14 cellular contexts compared by ENCODE assay signal in the genomic region with DNA sequence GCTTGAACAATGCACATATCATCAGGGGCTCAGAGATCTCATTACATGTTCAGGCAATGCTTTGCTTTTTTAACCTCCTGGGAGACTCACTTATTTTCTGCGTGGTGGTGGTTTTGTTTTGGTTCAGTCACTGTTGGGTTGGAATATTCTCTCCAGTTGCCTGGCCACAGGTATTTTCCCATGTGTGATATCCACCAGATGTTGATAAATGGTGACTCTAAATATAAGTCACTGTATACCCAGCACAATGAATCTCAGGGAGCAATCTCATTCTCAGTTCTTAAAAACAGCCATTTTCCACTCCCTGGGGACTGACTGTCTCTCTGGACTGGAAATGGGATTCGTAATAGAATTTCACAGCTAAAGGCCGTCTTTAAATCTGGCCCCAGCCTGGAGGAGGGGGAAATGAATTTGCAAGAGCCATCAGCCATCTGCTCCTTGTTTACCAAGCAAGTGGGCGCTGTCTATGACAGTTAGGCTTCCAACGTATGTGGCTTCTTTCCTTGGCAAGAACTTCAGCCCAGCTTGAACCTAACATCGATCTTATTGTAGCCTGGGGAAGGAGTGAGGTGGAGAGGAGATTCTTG.
DNase-seq lines count a peak whose midpoint lies in the region; ATAC-seq and TF ChIP-seq lines count a peak whose summit lies in the region.
"Had no signal": no experiment of that assay in that cellular context is flagged by ENCODE, and none has a peak within 500 bp of the region (broad histone marks: within the 10 kb centered on the region; RNA-seq: fewer than 3 reads in every experiment).

No MANE protein-coding gene starts in this region.

- H3K4me3 ChIP-seq in fibroblast of lung (replicated peaks in 1 of 4; ENCODE audit: control extremely low read depth in 1 of 4, insufficient read depth in 1 of 4, low read depth in 3 of 4, low read length in 4 of 4) (no peak overlapping the region), trophoblast cell (ENCODE audit: low read depth, low read length) (no peak overlapping the region)
- H3K4me3 ChIP-seq: GM23338 had no signal

- H3K9ac ChIP-seq in fibroblast of lung (ENCODE audit: insufficient read depth, low read length) = no peak overlapping the region
- no peak overlapping the region for H3K9ac ChIP-seq in trophoblast cell (ENCODE audit: low read length)

- H4K20me1 ChIP-seq in fibroblast of lung (ENCODE audit: control insufficient read depth, extremely low read depth, insufficient read depth, low read length) = no peaks in the 10 kb centered on the region

- H4K8ac ChIP-seq in trophoblast cell (ENCODE audit: low read depth, low read length) = no peak overlapping the region

- H3K18ac ChIP-seq in trophoblast cell (ENCODE audit: low read length) = no peak overlapping the region

- peak overlapping the region; percentile 79 for H3K27ac ChIP-seq in fibroblast of lung (ENCODE audit: insufficient read depth, low read length)
- H3K27ac ChIP-seq in trophoblast cell (ENCODE audit: low read depth, low read length) = no peak overlapping the region

- peaks cover 13% of the 10 kb centered on the region for H3K4me1 ChIP-seq in fibroblast of lung (ENCODE audit: control insufficient read depth, extremely low read depth, insufficient read depth, low read length)
- H3K4me1 ChIP-seq in trophoblast cell (ENCODE audit: control insufficient read depth in 1 of 2, insufficient read depth in 2 of 2, low read length in 2 of 2) = peaks cover 0 to 6% of the 10 kb centered on the region in 2 experiments

- no peak for TF ChIP-seq CTCF in fibroblast of lung (conservative IDR thresholded peaks at IDR 0.05 in 1 of 2, IDR thresholded peaks at IDR 0.05 in 1 of 2; ENCODE audit: low read depth in 1 of 2, low read length in 2 of 2)

- ATAC-seq in GM19395 (IDR thresholded peaks at IDR 0.05; ENCODE audit: unreplicated experiment) = no peak
- no peak for ATAC-seq in GM19351 (IDR thresholded peaks at IDR 0.05; ENCODE audit: unreplicated experiment)
- no peak for ATAC-seq in HG03196 (IDR thresholded peaks at IDR 0.05; ENCODE audit: unreplicated experiment)
- ATAC-seq: GM23338 had no signal

- H3K36me3 ChIP-seq in fibroblast of lung (ENCODE audit: control insufficient read depth, insufficient read depth, low read length) (no peaks in the 10 kb centered on the region), trophoblast cell (ENCODE audit: control insufficient read depth in 1 of 2, insufficient read depth in 2 of 2, low read length in 2 of 2) (no peaks in the 10 kb centered on the region)

- no peaks in the 10 kb centered on the region for H3K9me3 ChIP-seq in fibroblast of lung (ENCODE audit: control insufficient read depth, insufficient read depth, low read depth, low read length)
- no peaks in the 10 kb centered on the region for H3K9me3 ChIP-seq in trophoblast cell (ENCODE audit: insufficient read depth, low read depth, low read length)

- no peak overlapping the region for H2AK5ac ChIP-seq in trophoblast cell (ENCODE audit: low read length)

- H3K23ac ChIP-seq in trophoblast cell (ENCODE audit: low read length) = no peak overlapping the region

- no CpG with 5 or more reads among the region's 6 CpGs for WGBS in trophoblast cell (ENCODE audit: extremely low coverage, insufficient coverage, insufficient read length)

- peak overlapping the region; percentile 38 for H4K91ac ChIP-seq in trophoblast cell (ENCODE audit: low read depth, low read length)

- peak overlapping the region; percentile 46 for H3K4me2 ChIP-seq in fibroblast of lung (ENCODE audit: extremely low read depth, insufficient read depth, low read length)
- no peak overlapping the region for H3K4me2 ChIP-seq in trophoblast cell (ENCODE audit: low read length)
- H3K4me2 ChIP-seq: GM23338 had no signal

- H4K12ac ChIP-seq in trophoblast cell (ENCODE audit: low read depth, low read length) = no peak overlapping the region

- no peak overlapping the region for H2BK5ac ChIP-seq in trophoblast cell (ENCODE audit: low read depth, low read length, poor library complexity)

- no peaks in the 10 kb centered on the region for H3K79me2 ChIP-seq in fibroblast of lung (ENCODE audit: control insufficient read depth, insufficient read depth, low read length)
- H3K79me2 ChIP-seq in trophoblast cell (ENCODE audit: control insufficient read depth, insufficient read depth, low read length, poor library complexity) = no peaks in the 10 kb centered on the region

- H2BK120ac ChIP-seq in trophoblast cell (ENCODE audit: insufficient read depth, low read length, poor library complexity) = peak overlapping the region; percentile 7

- no peak overlapping the region for H3K4ac ChIP-seq in trophoblast cell (ENCODE audit: low read depth, low read length)

- H2BK12ac ChIP-seq in trophoblast cell (ENCODE audit: low read length) = peak overlapping the region; percentile 43

- no peaks in the 10 kb centered on the region for H3K27me3 ChIP-seq in fibroblast of lung (ENCODE audit: control insufficient read depth, insufficient read depth, low read length)
- H3K27me3 ChIP-seq in trophoblast cell (ENCODE audit: insufficient read depth, low read length) = no peaks in the 10 kb centered on the region

- H2AFZ ChIP-seq in fibroblast of lung (ENCODE audit: low read length) (peak overlapping the region; percentile 50), trophoblast cell (ENCODE audit: insufficient read depth, low read length, poor library complexity) (no peak overlapping the region)
- H2AFZ ChIP-seq: GM23338 had no signal

- peaks cover 6% of the 10 kb centered on the region for H3K79me1 ChIP-seq in trophoblast cell (ENCODE audit: low read length)

- H3K14ac ChIP-seq in trophoblast cell (ENCODE audit: low read length) = no peak overlapping the region

- DNase-seq in EL (peak; percentile 46), NCI-H82 treated with DMSO at 0.1 percent for 48 hours (lab: John Stamatoyannopoulos, UW; ENCODE audit: unreplicated experiment) (peak; percentile 77), fibroblast of lung (ENCODE audit: low read depth in 2 of 2) (peak; percentile 38 to 90), trophoblast cell (no peak)
- DNase-seq in activated CD8-positive, alpha-beta memory T cell treated with anti-CD3 and anti-CD28 coated beads for 24 hours = no peak
- DNase-seq: effector CD8-positive, alpha-beta T cell; NCI-H1930; stimulated activated CD4-positive, alpha-beta T cell treated with anti-CD3 and anti-CD28 coated beads, Interleukin-2, amount 100 ng/mL, for 48 hours; stimulated activated naive CD4-positive, alpha-beta T cell treated with Interleukin-2 at 50 U/mL for 16 hours; T-helper 2 cell had no signal

Comparison
In these comparisons a context has a peak if more than half of its experiments do, and no peak if none do; other contexts are left out.
1. DNase-seq: peak in EL (single experiment), NCI-H82 treated with DMSO at 0.1 percent for 48 hours (single experiment) and fibroblast of lung (2 of 2); none in trophoblast cell (0 of 2) and activated CD8-positive, alpha-beta memory T cell treated with anti-CD3 and anti-CD28 coated beads for 24 hours (single experiment).